In genomic region chr6:25519856-25520255, GRCh38 we compare ENCODE assay signal across 24 cellular contexts.
"Had no signal": no experiment of that assay in that cellular context is flagged by ENCODE, and none has a peak within 500 bp of the region (broad histone marks: within the 10 kb centered on the region; RNA-seq: fewer than 3 reads in every experiment).

No MANE protein-coding gene starts in this region.

- H3K4me1 ChIP-seq: esophagus squamous epithelium, gastrocnemius medialis, prostate gland, right atrium auricular region, spleen, tibial nerve had no signal

- H3K27me3 ChIP-seq: esophagus squamous epithelium, gastrocnemius medialis, hepatocyte, pancreas, right atrium auricular region, spleen, tibial nerve had no signal

- H3K27ac ChIP-seq: epithelial cell of prostate, esophagus squamous epithelium, gastrocnemius medialis, hepatocyte, pancreas, prostate gland, right atrium auricular region, spleen, tibial nerve had no signal

- H3K36me3 ChIP-seq: gastrocnemius medialis, pancreas, prostate gland had no signal

- DNase-seq: activated CD4-positive, alpha-beta T cell treated with anti-CD3 and anti-CD28 coated beads for 36 hours; activated CD4-positive, alpha-beta T cell treated with anti-CD3 and anti-CD28 coated beads, Interleukin-2, amount 50 U/mL, for 4 hours; activated CD4-positive, CD25-positive, alpha-beta regulatory T cell; activated effector memory CD4-positive, alpha-beta T cell treated with Interleukin-2 at 50 U/mL for 16 hours; activated naive CD4-positive, alpha-beta T cell treated with Interleukin-2 at 50 U/mL for 16 hours; aorta; dermis blood vessel endothelial cell; effector CD4-positive, alpha-beta T cell; esophagus squamous epithelium; gastrocnemius medialis; islet precursor cell; left cardiac atrium; mammary epithelial cell; naive thymus-derived CD8-positive, alpha-beta T cell; nucleus accumbens; pancreas; spleen; stimulated activated naive CD4-positive, alpha-beta T cell; T-helper 1 cell had no signal

- H3K4me3 ChIP-seq: esophagus squamous epithelium, gastrocnemius medialis, hepatocyte, pancreas, prostate gland, right atrium auricular region, spleen, tibial nerve had no signal

- H3K9me3 ChIP-seq: esophagus squamous epithelium, gastrocnemius medialis, pancreas, prostate gland, right atrium auricular region, spleen, tibial nerve had no signal
